ENCODE assay signal across 8 cellular contexts in genomic region chr15:74788042-74788715, GRCh38.
A peak's percentile ranks its signal among the peaks of the same experiment; 100 is the strongest.
DNase-seq lines count a peak whose midpoint lies in the region; ATAC-seq and TF ChIP-seq lines count a peak whose summit lies in the region.
"Had no signal": no experiment of that assay in that cellular context is flagged by ENCODE, and none has a peak within 500 bp of the region (broad histone marks: within the 10 kb centered on the region; RNA-seq: fewer than 3 reads in every experiment).

No MANE protein-coding gene starts in this region.

- H3K4me1 ChIP-seq in effector memory CD4-positive, alpha-beta T cell (ENCODE audit: control insufficient read depth, insufficient read depth, low read length, poor library complexity, severe bottlenecking): peaks cover 97% of the 10 kb centered on the region

- peak overlapping the region; percentile 99 for H3K4me3 ChIP-seq in effector memory CD4-positive, alpha-beta T cell (ENCODE audit: insufficient read depth, low read depth, low read length, poor library complexity, severe bottlenecking)
- H3K4me3 ChIP-seq in skin epidermis: peak overlapping the region in 4 of 7 experiments; percentile 3 to 40 (median 20)

- H3K9me3 ChIP-seq in effector memory CD4-positive, alpha-beta T cell (ENCODE audit: control insufficient read depth, low read length): no peaks in the 10 kb centered on the region

- H3K27me3 ChIP-seq in effector memory CD4-positive, alpha-beta T cell (replicated peaks; ENCODE audit: control insufficient read depth, insufficient read depth, low read length, poor library complexity, severe bottlenecking): no peaks in the 10 kb centered on the region

- no peaks in the 10 kb centered on the region for H3K36me3 ChIP-seq in effector memory CD4-positive, alpha-beta T cell (ENCODE audit: control insufficient read depth, insufficient read depth, low read length)

- TF ChIP-seq POLR2A in GM15510 (IDR thresholded peaks at IDR 0.05; ENCODE audit: borderline replicate concordance, extremely low read depth, insufficient read length): peak; percentile 24

- DNase-seq in NOMO-1 treated with dmso at 0.1 percent for 144 hours (lab: John Stamatoyannopoulos, UW; ENCODE audit: unreplicated experiment) (peak; percentile 24), NCI-H446 treated with DMSO at 0.1 percent for 48 hours (lab: John Stamatoyannopoulos, UW) (no peak)
- no peak for DNase-seq in effector memory CD4-positive, alpha-beta T cell
- no peak for DNase-seq in activated CD4-positive, CD25-positive, alpha-beta regulatory T cell treated with anti-CD3 and anti-CD28 coated beads, Interleukin-2, amount 50 U/mL, for 72 hours
- DNase-seq: NCI-H524 treated with DMSO at 0.1 percent for 48 hours had no signal

- ATAC-seq in HG03439 (IDR thresholded peaks at IDR 0.05; ENCODE audit: unreplicated experiment): no peak

- H3K27ac ChIP-seq in effector memory CD4-positive, alpha-beta T cell (ENCODE audit: insufficient read depth, low read length, poor library complexity, severe bottlenecking): peak overlapping the region; percentile 90
- H3K27ac ChIP-seq in skin epidermis: peak overlapping the region in 20 of 21 experiments; percentile 51 to 100 (median 91)
